Comparison of ENCODE assay signal across 9 cellular contexts in the genomic region with DNA sequence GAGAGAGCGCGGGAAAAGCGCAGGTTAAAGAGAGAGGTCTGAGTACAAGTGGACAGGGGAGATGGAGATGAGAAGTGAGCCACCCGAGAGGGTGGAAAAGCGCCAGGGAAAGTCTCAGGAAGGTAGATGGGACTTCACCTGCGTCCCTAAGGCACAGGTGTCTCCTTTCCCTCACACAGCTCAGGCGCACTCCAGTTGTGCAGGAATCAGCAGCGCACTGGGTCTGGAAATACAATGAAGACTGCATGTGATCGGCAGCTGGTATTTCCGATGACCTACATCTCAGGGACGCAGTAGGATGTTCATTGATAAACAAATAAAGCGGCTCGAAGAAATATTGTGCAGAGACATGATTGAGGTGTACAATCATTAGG. TPM values are rescaled to one million over a fixed set of nuclear protein-coding genes. Genes with fewer than 3 reads are reported as not detected.
DNase-seq lines count a peak whose midpoint lies in the region; ATAC-seq and TF ChIP-seq lines count a peak whose summit lies in the region.
"Had no signal": no experiment of that assay in that cellular context is flagged by ENCODE, and none has a peak within 500 bp of the region (broad histone marks: within the 10 kb centered on the region; RNA-seq: fewer than 3 reads in every experiment).

No MANE protein-coding gene starts in this region.

- peak overlapping the region; percentile 86 for H3K27ac ChIP-seq in 22Rv1
- peak overlapping the region; percentile 42 for H3K27ac ChIP-seq in lower lobe of right lung

- no peaks in the 10 kb centered on the region for H3K4me1 ChIP-seq in lower lobe of right lung

- no peaks in the 10 kb centered on the region for H3K36me3 ChIP-seq in lower lobe of right lung

- TF ChIP-seq CTCF in 22Rv1 (IDR thresholded peaks at IDR 0.05) (no peak), lower lobe of right lung (IDR thresholded peaks at IDR 0.05) (no peak)

- H3K4me3 ChIP-seq in lower lobe of right lung = peak overlapping the region; percentile 66
- H3K4me3 ChIP-seq: K562 had no signal

- peak; percentile 7 for ATAC-seq in GM21360 (IDR thresholded peaks at IDR 0.05; ENCODE audit: unreplicated experiment)
- ATAC-seq in lower lobe of right lung = peak; percentile 45 to 52
- no peak for ATAC-seq in HG03280 (IDR thresholded peaks at IDR 0.05; ENCODE audit: unreplicated experiment)
- ATAC-seq: K562 had no signal

- DNase-seq in NCI-H774 (lab: John Stamatoyannopoulos, UW) (peak; percentile 68), lower lobe of right lung (no peak), RPMI8226 (no peak), OCI-M1 (lab: John Stamatoyannopoulos, UW) (no peak), DMS79 treated with DMSO at 0.1 percent for 48 hours (lab: John Stamatoyannopoulos, UW) (no peak)

- intact Hi-C loops in lower lobe of right lung (cut with DNase I) = no loop called here

- no peaks in the 10 kb centered on the region for H3K27me3 ChIP-seq in lower lobe of right lung (ENCODE audit: low read depth)

- H3K9me3 ChIP-seq in lower lobe of right lung = no peaks in the 10 kb centered on the region

RNA-seq across cellular contexts. Expression of a gene that starts 0.4 kb away (rescaled TPM):
- total RNA-seq in lower lobe of right lung = 10.9 TPM
- total RNA-seq: K562 had no signal
